8 cellular contexts compared by ENCODE assay signal in genomic region chr2:219245148-219245898, GRCh38. TPM values are rescaled to one million over a fixed set of nuclear protein-coding genes. Genes with fewer than 3 reads are reported as not detected.
DNase-seq lines count a peak whose midpoint lies in the region; ATAC-seq and TF ChIP-seq lines count a peak whose summit lies in the region.

Gene GLB1L, minus strand, starts transcription at chr2:219245444. Its CDS starts 1,871 bp downstream, at chr2:219243573.
A gene with protein sequence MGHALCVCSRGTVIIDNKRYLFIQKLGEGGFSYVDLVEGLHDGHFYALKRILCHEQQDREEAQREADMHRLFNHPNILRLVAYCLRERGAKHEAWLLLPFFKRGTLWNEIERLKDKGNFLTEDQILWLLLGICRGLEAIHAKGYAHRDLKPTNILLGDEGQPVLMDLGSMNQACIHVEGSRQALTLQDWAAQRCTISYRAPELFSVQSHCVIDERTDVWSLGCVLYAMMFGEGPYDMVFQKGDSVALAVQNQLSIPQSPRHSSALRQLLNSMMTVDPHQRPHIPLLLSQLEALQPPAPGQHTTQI (plus strand): TSS chr2:219245479. CDS start chr2:219246000, 521 bp downstream.

- ATAC-seq in GM19043 (IDR thresholded peaks at IDR 0.05; ENCODE audit: low read depth, unreplicated experiment) (peak; percentile 58), HG03342 (IDR thresholded peaks at IDR 0.05; ENCODE audit: unreplicated experiment) (peak; percentile 63)

- H3K4me3 ChIP-seq in BJ (ENCODE audit: low read depth, low read length): peak within 1 kb of the TSS; percentile 90
- peak within 1 kb of the TSS; percentile 70 to 95 (median 80) for H3K4me3 ChIP-seq in liver (ENCODE audit: low read depth in 1 of 3, low read length in 3 of 3)

- H3K4me1 Mint-ChIP-seq in activated CD4-positive, alpha-beta T cell treated with anti-CD3 and anti-CD28 coated beads, Interleukin-2, amount 10 ng/mL, durations not matched to agents 7 days and 5 days: peaks cover 65% of the 10 kb centered on the region
- H3K4me1 Mint-ChIP-seq in dendritic cell treated with granulocyte-macrophage colony-stimulating factor and Interleukin-4, amounts not matched to agents 40 ng/mL and 50 ng/mL, for 4 days (ENCODE audit: low read depth): peaks cover 65% of the 10 kb centered on the region

- intact Hi-C loops in dendritic cell treated with granulocyte-macrophage colony-stimulating factor and Interleukin-4, amounts not matched to agents 40 ng/mL and 50 ng/mL, for 4 days (cut with micrococcal nuclease): loop anchor here (1.0 to 2.0 kb wide), 2 partner anchors 17 to 39 kb away; partner anchors contain the start of genes ANKZF1, ATG9A and ZFAND2B

- H3K36me3 Mint-ChIP-seq in activated CD4-positive, alpha-beta T cell treated with anti-CD3 and anti-CD28 coated beads, Interleukin-2, amount 10 ng/mL, durations not matched to agents 7 days and 5 days (ENCODE audit: low read depth): peaks cover 40% of the 10 kb centered on the region
- peaks cover 60% of the 10 kb centered on the region for H3K36me3 Mint-ChIP-seq in dendritic cell treated with granulocyte-macrophage colony-stimulating factor and Interleukin-4, amounts not matched to agents 40 ng/mL and 50 ng/mL, for 4 days (ENCODE audit: low read depth)

- TF ChIP-seq CTCF in BJ (IDR thresholded peaks at IDR 0.05; ENCODE audit: insufficient read depth, low read depth, low read length): no peak
- TF ChIP-seq CTCF in liver (IDR thresholded peaks at IDR 0.05; ENCODE audit: low read depth, low read length, missing input control): no peak

- CTCF ChIA-PET in BJ (lab: Yijun Ruan, JAX): interaction anchor here (0.7 to 3.7 kb wide), 12 partner anchors 8 to 74 kb away, joined by 3 to 22 read pairs (median 4); partner anchors contain the start of genes ANKZF1, ATG9A, DNAJB2 and TUBA4A
- CTCF ChIA-PET in activated CD4-positive, alpha-beta T cell treated with anti-CD3 and anti-CD28 coated beads, Interleukin-2, amount 10 ng/mL, durations not matched to agents 7 days and 5 days (lab: Charles Lee): interaction anchor here (0.9 to 2.9 kb wide), 14 partner anchors 10 to 348 kb away, joined by 3 to 15 read pairs (median 4); partner anchors contain the start of genes ABCB6, ANKZF1, ATG9A and TUBA4A

- peak within 1 kb of the TSS; percentile 99 for H3K4me3 Mint-ChIP-seq in activated CD4-positive, alpha-beta T cell treated with anti-CD3 and anti-CD28 coated beads, Interleukin-2, amount 10 ng/mL, durations not matched to agents 7 days and 5 days
- peak within 1 kb of the TSS; percentile 85 for H3K4me3 Mint-ChIP-seq in dendritic cell treated with granulocyte-macrophage colony-stimulating factor and Interleukin-4, amounts not matched to agents 40 ng/mL and 50 ng/mL, for 4 days

- peak within 1 kb of the TSS; percentile 76 to 97 for H3K9ac ChIP-seq in liver (ENCODE audit: low read depth in 1 of 2, low read length in 2 of 2)

- peaks cover 10% of the 10 kb centered on the region for H3K36me3 ChIP-seq in BJ (ENCODE audit: control insufficient read depth, insufficient read depth, low read length)
- peaks cover 0 to under 1% (median 0%) of the 10 kb centered on the region in 4 donors for H3K36me3 ChIP-seq in liver (ENCODE audit: control insufficient read depth in 4 of 4, insufficient read depth in 3 of 4, low read depth in 1 of 4, low read length in 3 of 4)

- no peak for DNase-seq in BJ (ENCODE audit: low read depth)
- DNase-seq in NCI-H524 treated with DMSO at 0.1 percent for 48 hours (lab: John Stamatoyannopoulos, UW): peak; percentile 26
- DNase-seq in activated CD4-positive, alpha-beta T cell treated with anti-CD3 and anti-CD28 coated beads, Interleukin-2, amount 10 ng/mL, durations not matched to agents 7 days and 5 days: peak; percentile 89
- peak; percentile 87 to 89 for DNase-seq in stimulated activated CD4-positive, alpha-beta T cell treated with anti-CD3 and anti-CD28 coated beads, Interleukin-2, amount 100 ng/mL, for 48 hours

- H3K4me1 ChIP-seq in liver (ENCODE audit: control insufficient read depth in 4 of 4, insufficient read depth in 4 of 4, low read length in 3 of 4): peaks cover 11 to 63% (median 54%) of the 10 kb centered on the region in 4 donors

- no peaks in the 10 kb centered on the region for H3K9me3 ChIP-seq in liver (ENCODE audit: control insufficient read depth in 4 of 4, low read length in 3 of 4)

- H3K9me3 Mint-ChIP-seq in activated CD4-positive, alpha-beta T cell treated with anti-CD3 and anti-CD28 coated beads, Interleukin-2, amount 10 ng/mL, durations not matched to agents 7 days and 5 days: no peaks in the 10 kb centered on the region
- H3K9me3 Mint-ChIP-seq in dendritic cell treated with granulocyte-macrophage colony-stimulating factor and Interleukin-4, amounts not matched to agents 40 ng/mL and 50 ng/mL, for 4 days: no peaks in the 10 kb centered on the region

- H3K27me3 ChIP-seq in BJ (ENCODE audit: control insufficient read depth, insufficient read depth, low read length) (no peaks in the 10 kb centered on the region), liver (ENCODE audit: control insufficient read depth in 4 of 4, insufficient read depth in 4 of 4, low read length in 3 of 4) (no peaks in the 10 kb centered on the region)

- TF ChIP-seq RAD21 in liver (IDR thresholded peaks at IDR 0.05): peak in 1 of 2 donors; percentile 42

- under 1% methylated on average over 46 of the region's 46 CpGs for WGBS in liver

- peak within 1 kb of the TSS; percentile 72 to 94 for H3K27ac ChIP-seq in liver (ENCODE audit: low read depth in 1 of 2, low read length in 2 of 2)

- H3K27ac Mint-ChIP-seq in activated CD4-positive, alpha-beta T cell treated with anti-CD3 and anti-CD28 coated beads, Interleukin-2, amount 10 ng/mL, durations not matched to agents 7 days and 5 days: peak within 1 kb of the TSS; percentile 99
- H3K27ac Mint-ChIP-seq in dendritic cell treated with granulocyte-macrophage colony-stimulating factor and Interleukin-4, amounts not matched to agents 40 ng/mL and 50 ng/mL, for 4 days: peak within 1 kb of the TSS; percentile 90

- no peaks in the 10 kb centered on the region for H3K27me3 Mint-ChIP-seq in activated CD4-positive, alpha-beta T cell treated with anti-CD3 and anti-CD28 coated beads, Interleukin-2, amount 10 ng/mL, durations not matched to agents 7 days and 5 days
- H3K27me3 Mint-ChIP-seq in dendritic cell treated with granulocyte-macrophage colony-stimulating factor and Interleukin-4, amounts not matched to agents 40 ng/mL and 50 ng/mL, for 4 days: no peaks in the 10 kb centered on the region

- POLR2A ChIA-PET in BJ (lab: Charles Lee): interaction anchor here (0.6 to 1.1 kb wide), 4 partner anchors 15 to 1392 kb away, joined by 3 to 5 read pairs (median 3); partner anchors contain the start of genes ANKZF1 and ATG9A
- POLR2A ChIA-PET in activated CD4-positive, alpha-beta T cell treated with anti-CD3 and anti-CD28 coated beads, Interleukin-2, amount 10 ng/mL, durations not matched to agents 7 days and 5 days (lab: Charles Lee): interaction anchor here (1.0 to 1.4 kb wide), 2 partner anchors 9 to 10 kb away, joined by 4 to 5 read pairs; partner anchors contain the start of gene TUBA4A

TF ChIP-seq in liver, 16 proteins besides CTCF, POLR2A, EP300 and RAD21 (continues in another document):
- TF ChIP-seq EGR1 (IDR thresholded peaks at IDR 0.05; ENCODE audit: low read depth in 2 of 2) (no peak), MAX (IDR thresholded peaks at IDR 0.05) (peak; percentile 55), GABPA (IDR thresholded peaks at IDR 0.05 in 1 of 2, conservative IDR thresholded peaks at IDR 0.05 in 1 of 2) (peak; percentile 75 to 94), HNF4A (conservative IDR thresholded peaks at IDR 0.05) (peak in 1 of 2 donors; percentile 9), RXRA (IDR thresholded peaks at IDR 0.05) (peak; percentile 50 to 68), FOXA2 (IDR thresholded peaks at IDR 0.05) (no peak), NR2F2 (IDR thresholded peaks at IDR 0.05) (peak; percentile 33), YY1 (IDR thresholded peaks at IDR 0.05) (peak; percentile 72), HNF4G (IDR thresholded peaks at IDR 0.05) (no peak)
- TF ChIP-seq, protein P1, sequence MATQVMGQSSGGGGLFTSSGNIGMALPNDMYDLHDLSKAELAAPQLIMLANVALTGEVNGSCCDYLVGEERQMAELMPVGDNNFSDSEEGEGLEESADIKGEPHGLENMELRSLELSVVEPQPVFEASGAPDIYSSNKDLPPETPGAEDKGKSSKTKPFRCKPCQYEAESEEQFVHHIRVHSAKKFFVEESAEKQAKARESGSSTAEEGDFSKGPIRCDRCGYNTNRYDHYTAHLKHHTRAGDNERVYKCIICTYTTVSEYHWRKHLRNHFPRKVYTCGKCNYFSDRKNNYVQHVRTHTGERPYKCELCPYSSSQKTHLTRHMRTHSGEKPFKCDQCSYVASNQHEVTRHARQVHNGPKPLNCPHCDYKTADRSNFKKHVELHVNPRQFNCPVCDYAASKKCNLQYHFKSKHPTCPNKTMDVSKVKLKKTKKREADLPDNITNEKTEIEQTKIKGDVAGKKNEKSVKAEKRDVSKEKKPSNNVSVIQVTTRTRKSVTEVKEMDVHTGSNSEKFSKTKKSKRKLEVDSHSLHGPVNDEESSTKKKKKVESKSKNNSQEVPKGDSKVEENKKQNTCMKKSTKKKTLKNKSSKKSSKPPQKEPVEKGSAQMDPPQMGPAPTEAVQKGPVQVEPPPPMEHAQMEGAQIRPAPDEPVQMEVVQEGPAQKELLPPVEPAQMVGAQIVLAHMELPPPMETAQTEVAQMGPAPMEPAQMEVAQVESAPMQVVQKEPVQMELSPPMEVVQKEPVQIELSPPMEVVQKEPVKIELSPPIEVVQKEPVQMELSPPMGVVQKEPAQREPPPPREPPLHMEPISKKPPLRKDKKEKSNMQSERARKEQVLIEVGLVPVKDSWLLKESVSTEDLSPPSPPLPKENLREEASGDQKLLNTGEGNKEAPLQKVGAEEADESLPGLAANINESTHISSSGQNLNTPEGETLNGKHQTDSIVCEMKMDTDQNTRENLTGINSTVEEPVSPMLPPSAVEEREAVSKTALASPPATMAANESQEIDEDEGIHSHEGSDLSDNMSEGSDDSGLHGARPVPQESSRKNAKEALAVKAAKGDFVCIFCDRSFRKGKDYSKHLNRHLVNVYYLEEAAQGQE (IDR thresholded peaks at IDR 0.05): peak; percentile 62

RNA-seq across cellular contexts. Expression of gene GLB1L, which starts in this region (rescaled TPM):
- 9.4 and 9.5 TPM in 2 replicates for polyA plus RNA-seq in BJ (2011; rRNA removed)
- polyA minus RNA-seq in BJ (2011; rRNA and poly(A)+ RNA removed): 2.9 and 3.3 TPM in 2 replicates
- 1 to 10 TPM; 3.3 to 3.4 TPM for total RNA-seq in activated CD4-positive, alpha-beta T cell treated with anti-CD3 and anti-CD28 coated beads, Interleukin-2, amount 10 ng/mL, durations not matched to agents 7 days and 5 days
- total RNA-seq in liver: 1 to 10 TPM; 2.8 to 5.2 TPM
- 1 to 10 TPM; 2.3 TPM for polyA plus RNA-seq in liver

RNA-seq across cellular contexts. Expression of the second gene that starts in this region (rescaled TPM):
- 41.6 and 64.2 TPM in 2 replicates for polyA plus RNA-seq in BJ (2011; rRNA removed)
- 28.6 and 49.6 TPM in 2 replicates for polyA minus RNA-seq in BJ (2011; rRNA and poly(A)+ RNA removed)
- total RNA-seq in activated CD4-positive, alpha-beta T cell treated with anti-CD3 and anti-CD28 coated beads, Interleukin-2, amount 10 ng/mL, durations not matched to agents 7 days and 5 days: 10 to 100 TPM; 33.0 to 33.5 TPM
- total RNA-seq in liver: 10 to 100 TPM; 14.8 to 44.3 TPM
- polyA plus RNA-seq in liver: 10 to 100 TPM in 1 of 2 donors, 1 to 10 TPM in 1; 5.8 to 32.5 TPM
